ENCODE assay signal across 1 cellular context in genomic region chr16:75026227-75026891, GRCh38.
A peak's percentile ranks its signal among the peaks of the same experiment; 100 is the strongest.
TF ChIP-seq lines count a peak whose summit lies in the region.

No MANE protein-coding gene starts in this region.

TF ChIP-seq in HepG2, 621 proteins besides CTCF, POLR2A, EP300 and RAD21 (continued from another document):
- TF ChIP-seq ZBTB33 (CRISPR knock-in tag; IDR thresholded peaks at IDR 0.05), result 0 out of 2 replicates have a peak, but pooled peaks have one; percentile 10
